In the genomic region with DNA sequence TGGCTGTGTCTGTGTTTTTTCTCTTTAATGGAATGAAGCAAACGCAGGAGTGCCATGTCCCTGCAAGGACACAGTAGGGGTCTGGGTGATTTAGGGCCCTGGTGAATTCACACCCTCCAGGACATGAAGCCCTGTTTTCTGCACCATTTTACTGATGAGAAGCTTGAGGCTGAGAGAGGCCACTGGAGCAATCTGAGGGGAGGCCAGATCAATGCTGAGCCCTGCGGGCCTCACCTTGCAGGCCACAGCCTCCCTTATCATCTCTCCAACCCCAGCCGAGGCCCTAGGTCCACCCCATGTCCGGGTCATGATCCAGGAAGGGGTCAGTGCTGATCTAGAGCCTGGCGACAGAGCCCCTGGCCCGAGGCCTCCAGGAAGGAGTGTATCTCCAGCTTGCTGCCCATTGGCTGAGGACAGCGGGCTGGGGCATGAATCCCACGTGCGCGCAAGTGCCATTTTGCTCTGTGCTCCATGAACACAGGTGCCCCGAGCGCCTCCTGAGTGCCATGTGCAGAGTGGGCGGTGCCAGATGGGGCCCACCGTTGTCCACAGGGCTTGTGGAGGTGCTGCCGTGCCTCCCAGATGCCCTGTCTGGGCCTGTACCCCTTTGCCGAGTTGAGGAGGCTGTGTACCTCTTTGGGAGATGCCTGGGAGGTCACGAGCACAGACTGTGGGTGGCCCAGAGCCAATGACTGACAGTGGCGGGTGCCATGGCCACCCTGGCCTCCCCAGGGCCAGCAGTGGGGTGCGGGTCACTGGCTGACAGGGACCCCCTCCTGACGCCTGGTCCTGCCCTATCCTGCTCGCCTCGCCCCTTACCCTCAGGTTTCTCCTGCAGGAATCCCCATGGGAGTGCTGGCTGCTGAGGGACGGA, we compare ENCODE assay signal across 1 cellular context.
TF ChIP-seq lines count a peak whose summit lies in the region.

No MANE protein-coding gene starts in this region.

TF ChIP-seq in HepG2, 621 proteins besides CTCF, POLR2A, EP300 and RAD21 (continued from another document and continues in another):
- TF ChIP-seq, protein P1, sequence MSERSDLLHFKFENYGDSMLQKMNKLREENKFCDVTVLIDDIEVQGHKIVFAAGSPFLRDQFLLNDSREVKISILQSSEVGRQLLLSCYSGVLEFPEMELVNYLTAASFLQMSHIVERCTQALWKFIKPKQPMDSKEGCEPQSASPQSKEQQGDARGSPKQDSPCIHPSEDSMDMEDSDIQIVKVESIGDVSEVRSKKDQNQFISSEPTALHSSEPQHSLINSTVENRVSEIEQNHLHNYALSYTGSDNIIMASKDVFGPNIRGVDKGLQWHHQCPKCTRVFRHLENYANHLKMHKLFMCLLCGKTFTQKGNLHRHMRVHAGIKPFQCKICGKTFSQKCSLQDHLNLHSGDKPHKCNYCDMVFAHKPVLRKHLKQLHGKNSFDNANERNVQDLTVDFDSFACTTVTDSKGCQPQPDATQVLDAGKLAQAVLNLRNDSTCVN (CRISPR knock-in tag; IDR thresholded peaks at IDR 0.05; ENCODE audit: borderline replicate concordance) = no peak
- no peak for TF ChIP-seq GATAD2A (CRISPR knock-in tag; IDR thresholded peaks at IDR 0.05)
- TF ChIP-seq, protein P2, sequence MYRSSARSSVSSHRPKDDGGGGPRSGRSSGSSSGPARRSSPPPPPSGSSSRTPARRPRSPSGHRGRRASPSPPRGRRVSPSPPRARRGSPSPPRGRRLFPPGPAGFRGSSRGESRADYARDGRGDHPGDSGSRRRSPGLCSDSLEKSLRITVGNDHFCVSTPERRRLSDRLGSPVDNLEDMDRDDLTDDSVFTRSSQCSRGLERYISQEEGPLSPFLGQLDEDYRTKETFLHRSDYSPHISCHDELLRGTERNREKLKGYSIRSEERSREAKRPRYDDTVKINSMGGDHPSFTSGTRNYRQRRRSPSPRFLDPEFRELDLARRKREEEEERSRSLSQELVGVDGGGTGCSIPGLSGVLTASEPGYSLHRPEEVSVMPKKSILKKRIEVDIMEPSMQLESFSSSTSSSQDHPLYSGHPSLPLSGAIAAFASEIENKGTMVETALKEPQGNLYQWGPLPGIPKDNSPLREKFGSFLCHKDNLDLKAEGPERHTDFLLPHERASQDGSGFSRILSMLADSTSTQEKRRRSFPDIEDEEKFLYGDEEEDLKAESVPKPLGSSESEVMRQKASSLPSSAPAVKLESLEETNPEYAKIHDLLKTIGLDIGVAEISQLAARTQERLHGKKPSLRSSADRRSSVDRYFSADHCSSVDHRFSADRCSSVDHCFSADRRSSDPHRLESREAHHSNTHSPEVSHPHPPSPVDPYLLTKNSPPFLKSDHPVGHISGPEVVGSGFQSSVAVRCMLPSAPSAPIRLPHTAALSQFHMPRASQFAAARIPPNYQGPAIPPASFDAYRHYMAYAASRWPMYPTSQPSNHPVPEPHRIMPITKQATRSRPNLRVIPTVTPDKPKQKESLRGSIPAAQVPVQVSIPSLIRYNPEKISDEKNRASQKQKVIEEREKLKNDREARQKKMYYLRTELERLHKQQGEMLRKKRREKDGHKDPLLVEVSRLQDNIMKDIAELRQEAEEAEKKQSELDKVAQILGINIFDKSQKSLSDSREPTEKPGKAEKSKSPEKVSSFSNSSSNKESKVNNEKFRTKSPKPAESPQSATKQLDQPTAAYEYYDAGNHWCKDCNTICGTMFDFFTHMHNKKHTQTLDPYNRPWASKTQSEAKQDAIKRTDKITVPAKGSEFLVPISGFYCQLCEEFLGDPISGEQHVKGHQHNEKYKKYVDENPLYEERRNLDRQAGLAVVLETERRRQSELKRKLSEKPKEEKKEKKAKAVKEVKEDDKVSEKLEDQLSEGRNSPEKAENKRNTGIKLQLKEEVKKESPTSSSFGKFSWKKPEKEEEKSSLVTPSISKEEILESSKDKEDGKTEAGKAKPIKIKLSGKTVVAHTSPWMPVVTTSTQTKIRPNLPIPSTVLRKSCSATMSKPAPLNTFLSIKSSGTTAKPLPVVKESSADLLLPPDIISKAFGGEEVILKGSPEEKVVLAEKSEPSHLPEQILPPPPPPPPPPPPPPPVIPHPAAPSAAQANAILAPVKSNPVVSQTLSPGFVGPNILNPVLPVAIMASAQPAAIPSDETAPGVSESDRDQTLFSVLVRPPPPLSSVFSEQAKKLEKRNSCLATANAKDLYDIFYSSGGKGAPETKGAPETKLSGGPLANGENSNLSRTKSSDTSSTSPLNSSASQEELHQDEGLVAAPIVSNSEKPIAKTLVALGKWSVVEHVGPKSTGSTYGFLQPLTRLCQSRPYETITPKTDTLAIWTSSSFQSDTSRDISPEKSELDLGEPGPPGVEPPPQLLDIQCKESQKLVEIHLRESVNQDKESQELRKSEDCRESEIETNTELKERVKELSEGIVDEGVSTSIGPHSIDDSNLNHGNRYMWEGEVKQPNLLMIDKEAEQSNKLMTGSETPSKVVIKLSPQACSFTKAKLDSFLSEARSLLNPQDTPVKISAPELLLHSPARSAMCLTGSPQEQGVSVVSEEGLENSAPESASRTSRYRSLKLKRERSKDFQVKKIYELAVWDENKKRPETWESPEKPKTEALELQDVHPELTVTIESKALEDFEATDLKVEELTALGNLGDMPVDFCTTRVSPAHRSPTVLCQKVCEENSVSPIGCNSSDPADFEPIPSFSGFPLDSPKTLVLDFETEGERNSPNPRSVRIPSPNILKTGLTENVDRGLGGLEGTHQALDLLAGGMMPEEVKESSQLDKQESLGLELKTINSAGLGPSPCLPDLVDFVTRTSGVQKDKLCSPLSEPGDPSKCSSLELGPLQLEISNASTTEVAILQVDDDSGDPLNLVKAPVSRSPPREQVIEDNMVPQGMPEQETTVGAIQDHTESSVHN (CRISPR knock-in tag; IDR thresholded peaks at IDR 0.05) = peak; percentile 15; the same call in 1 of the 2 replicates
- TF ChIP-seq KDM5B (CRISPR knock-in tag; IDR thresholded peaks at IDR 0.05; ENCODE audit: borderline replicate concordance) = no peak
- TF ChIP-seq, protein P3, sequence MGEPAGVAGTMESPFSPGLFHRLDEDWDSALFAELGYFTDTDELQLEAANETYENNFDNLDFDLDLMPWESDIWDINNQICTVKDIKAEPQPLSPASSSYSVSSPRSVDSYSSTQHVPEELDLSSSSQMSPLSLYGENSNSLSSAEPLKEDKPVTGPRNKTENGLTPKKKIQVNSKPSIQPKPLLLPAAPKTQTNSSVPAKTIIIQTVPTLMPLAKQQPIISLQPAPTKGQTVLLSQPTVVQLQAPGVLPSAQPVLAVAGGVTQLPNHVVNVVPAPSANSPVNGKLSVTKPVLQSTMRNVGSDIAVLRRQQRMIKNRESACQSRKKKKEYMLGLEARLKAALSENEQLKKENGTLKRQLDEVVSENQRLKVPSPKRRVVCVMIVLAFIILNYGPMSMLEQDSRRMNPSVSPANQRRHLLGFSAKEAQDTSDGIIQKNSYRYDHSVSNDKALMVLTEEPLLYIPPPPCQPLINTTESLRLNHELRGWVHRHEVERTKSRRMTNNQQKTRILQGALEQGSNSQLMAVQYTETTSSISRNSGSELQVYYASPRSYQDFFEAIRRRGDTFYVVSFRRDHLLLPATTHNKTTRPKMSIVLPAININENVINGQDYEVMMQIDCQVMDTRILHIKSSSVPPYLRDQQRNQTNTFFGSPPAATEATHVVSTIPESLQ (CRISPR knock-in tag; conservative IDR thresholded peaks at IDR 0.05) = no peak
- TF ChIP-seq ZNF143 (CRISPR knock-in tag; IDR thresholded peaks at IDR 0.05) = no peak
- TF ChIP-seq, protein P4, sequence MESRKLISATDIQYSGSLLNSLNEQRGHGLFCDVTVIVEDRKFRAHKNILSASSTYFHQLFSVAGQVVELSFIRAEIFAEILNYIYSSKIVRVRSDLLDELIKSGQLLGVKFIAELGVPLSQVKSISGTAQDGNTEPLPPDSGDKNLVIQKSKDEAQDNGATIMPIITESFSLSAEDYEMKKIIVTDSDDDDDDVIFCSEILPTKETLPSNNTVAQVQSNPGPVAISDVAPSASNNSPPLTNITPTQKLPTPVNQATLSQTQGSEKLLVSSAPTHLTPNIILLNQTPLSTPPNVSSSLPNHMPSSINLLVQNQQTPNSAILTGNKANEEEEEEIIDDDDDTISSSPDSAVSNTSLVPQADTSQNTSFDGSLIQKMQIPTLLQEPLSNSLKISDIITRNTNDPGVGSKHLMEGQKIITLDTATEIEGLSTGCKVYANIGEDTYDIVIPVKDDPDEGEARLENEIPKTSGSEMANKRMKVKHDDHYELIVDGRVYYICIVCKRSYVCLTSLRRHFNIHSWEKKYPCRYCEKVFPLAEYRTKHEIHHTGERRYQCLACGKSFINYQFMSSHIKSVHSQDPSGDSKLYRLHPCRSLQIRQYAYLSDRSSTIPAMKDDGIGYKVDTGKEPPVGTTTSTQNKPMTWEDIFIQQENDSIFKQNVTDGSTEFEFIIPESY (CRISPR knock-in tag; IDR thresholded peaks at IDR 0.05) = peak; percentile 9; the same call in 1 of the 2 replicates
- TF ChIP-seq, protein P5, sequence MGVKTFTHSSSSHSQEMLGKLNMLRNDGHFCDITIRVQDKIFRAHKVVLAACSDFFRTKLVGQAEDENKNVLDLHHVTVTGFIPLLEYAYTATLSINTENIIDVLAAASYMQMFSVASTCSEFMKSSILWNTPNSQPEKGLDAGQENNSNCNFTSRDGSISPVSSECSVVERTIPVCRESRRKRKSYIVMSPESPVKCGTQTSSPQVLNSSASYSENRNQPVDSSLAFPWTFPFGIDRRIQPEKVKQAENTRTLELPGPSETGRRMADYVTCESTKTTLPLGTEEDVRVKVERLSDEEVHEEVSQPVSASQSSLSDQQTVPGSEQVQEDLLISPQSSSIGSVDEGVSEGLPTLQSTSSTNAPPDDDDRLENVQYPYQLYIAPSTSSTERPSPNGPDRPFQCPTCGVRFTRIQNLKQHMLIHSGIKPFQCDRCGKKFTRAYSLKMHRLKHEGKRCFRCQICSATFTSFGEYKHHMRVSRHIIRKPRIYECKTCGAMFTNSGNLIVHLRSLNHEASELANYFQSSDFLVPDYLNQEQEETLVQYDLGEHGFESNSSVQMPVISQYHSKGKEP (CRISPR knock-in tag; IDR thresholded peaks at IDR 0.05) = no peak
- no peak for TF ChIP-seq KAT8 (CRISPR knock-in tag; IDR thresholded peaks at IDR 0.05)
- TF ChIP-seq ZNF317 (CRISPR knock-in tag; IDR thresholded peaks at IDR 0.05) = no peak
- TF ChIP-seq SAP130 (CRISPR knock-in tag; IDR thresholded peaks at IDR 0.05; ENCODE audit: low read depth) = no peak
- TF ChIP-seq, protein P6, sequence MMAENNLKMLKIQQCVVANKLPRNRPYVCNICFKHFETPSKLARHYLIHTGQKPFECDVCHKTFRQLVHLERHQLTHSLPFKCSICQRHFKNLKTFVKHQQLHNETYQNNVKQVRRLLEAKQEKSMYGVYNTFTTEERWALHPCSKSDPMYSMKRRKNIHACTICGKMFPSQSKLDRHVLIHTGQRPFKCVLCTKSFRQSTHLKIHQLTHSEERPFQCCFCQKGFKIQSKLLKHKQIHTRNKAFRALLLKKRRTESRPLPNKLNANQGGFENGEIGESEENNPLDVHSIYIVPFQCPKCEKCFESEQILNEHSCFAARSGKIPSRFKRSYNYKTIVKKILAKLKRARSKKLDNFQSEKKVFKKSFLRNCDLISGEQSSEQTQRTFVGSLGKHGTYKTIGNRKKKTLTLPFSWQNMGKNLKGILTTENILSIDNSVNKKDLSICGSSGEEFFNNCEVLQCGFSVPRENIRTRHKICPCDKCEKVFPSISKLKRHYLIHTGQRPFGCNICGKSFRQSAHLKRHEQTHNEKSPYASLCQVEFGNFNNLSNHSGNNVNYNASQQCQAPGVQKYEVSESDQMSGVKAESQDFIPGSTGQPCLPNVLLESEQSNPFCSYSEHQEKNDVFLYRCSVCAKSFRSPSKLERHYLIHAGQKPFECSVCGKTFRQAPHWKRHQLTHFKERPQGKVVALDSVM (CRISPR knock-in tag; IDR thresholded peaks at IDR 0.05) = peak; percentile 80
- no peak for TF ChIP-seq THYN1 (CRISPR knock-in tag; IDR thresholded peaks at IDR 0.05; ENCODE audit: borderline replicate concordance, low read depth)
- no peak for TF ChIP-seq MEIS1 (CRISPR knock-in tag; IDR thresholded peaks at IDR 0.05; ENCODE audit: borderline replicate concordance)
- 0 out of 2 replicates have a peak, but pooled peaks have one; percentile 22 for TF ChIP-seq FOXC1 (CRISPR knock-in tag; IDR thresholded peaks at IDR 0.05; ENCODE audit: borderline replicate concordance)
- no peak for TF ChIP-seq SIX4 (CRISPR knock-in tag; IDR thresholded peaks at IDR 0.05)
- peak; percentile 35; the same call in 1 of the 2 replicates for TF ChIP-seq ZFY (CRISPR knock-in tag; IDR thresholded peaks at IDR 0.05)
- no peak for TF ChIP-seq ZNF496 (CRISPR knock-in tag; IDR thresholded peaks at IDR 0.05; ENCODE audit: insufficient replicate concordance)
- no peak for TF ChIP-seq U2AF1 (optimal IDR thresholded peaks at IDR 0.05; ENCODE audit: low read depth, low read length)
- no peak for TF ChIP-seq SP2 (CRISPR knock-in tag; IDR thresholded peaks at IDR 0.05)
- no peak for TF ChIP-seq TP53 (CRISPR knock-in tag; conservative IDR thresholded peaks at IDR 0.05)
- TF ChIP-seq RBM22 (optimal IDR thresholded peaks at IDR 0.05; ENCODE audit: low read length) = no peak
- no peak for TF ChIP-seq TOPORS (CRISPR knock-in tag; IDR thresholded peaks at IDR 0.05)
- 0 out of 2 replicates have a peak, but pooled peaks have one; percentile 41 for TF ChIP-seq ZNF570 (CRISPR knock-in tag; IDR thresholded peaks at IDR 0.05; ENCODE audit: borderline replicate concordance)
- TF ChIP-seq, protein P7, sequence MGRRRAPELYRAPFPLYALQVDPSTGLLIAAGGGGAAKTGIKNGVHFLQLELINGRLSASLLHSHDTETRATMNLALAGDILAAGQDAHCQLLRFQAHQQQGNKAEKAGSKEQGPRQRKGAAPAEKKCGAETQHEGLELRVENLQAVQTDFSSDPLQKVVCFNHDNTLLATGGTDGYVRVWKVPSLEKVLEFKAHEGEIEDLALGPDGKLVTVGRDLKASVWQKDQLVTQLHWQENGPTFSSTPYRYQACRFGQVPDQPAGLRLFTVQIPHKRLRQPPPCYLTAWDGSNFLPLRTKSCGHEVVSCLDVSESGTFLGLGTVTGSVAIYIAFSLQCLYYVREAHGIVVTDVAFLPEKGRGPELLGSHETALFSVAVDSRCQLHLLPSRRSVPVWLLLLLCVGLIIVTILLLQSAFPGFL (CRISPR knock-in tag; IDR thresholded peaks at IDR 0.05) = no peak
- no peak for TF ChIP-seq ZNF75D (CRISPR knock-in tag; IDR thresholded peaks at IDR 0.05; ENCODE audit: borderline replicate concordance)
- no peak for TF ChIP-seq ZNF256 (CRISPR knock-in tag; conservative IDR thresholded peaks at IDR 0.05)
- TF ChIP-seq RFX5 (IDR thresholded peaks at IDR 0.05; ENCODE audit: low read depth, low read length) = no peak
- TF ChIP-seq, protein P8, sequence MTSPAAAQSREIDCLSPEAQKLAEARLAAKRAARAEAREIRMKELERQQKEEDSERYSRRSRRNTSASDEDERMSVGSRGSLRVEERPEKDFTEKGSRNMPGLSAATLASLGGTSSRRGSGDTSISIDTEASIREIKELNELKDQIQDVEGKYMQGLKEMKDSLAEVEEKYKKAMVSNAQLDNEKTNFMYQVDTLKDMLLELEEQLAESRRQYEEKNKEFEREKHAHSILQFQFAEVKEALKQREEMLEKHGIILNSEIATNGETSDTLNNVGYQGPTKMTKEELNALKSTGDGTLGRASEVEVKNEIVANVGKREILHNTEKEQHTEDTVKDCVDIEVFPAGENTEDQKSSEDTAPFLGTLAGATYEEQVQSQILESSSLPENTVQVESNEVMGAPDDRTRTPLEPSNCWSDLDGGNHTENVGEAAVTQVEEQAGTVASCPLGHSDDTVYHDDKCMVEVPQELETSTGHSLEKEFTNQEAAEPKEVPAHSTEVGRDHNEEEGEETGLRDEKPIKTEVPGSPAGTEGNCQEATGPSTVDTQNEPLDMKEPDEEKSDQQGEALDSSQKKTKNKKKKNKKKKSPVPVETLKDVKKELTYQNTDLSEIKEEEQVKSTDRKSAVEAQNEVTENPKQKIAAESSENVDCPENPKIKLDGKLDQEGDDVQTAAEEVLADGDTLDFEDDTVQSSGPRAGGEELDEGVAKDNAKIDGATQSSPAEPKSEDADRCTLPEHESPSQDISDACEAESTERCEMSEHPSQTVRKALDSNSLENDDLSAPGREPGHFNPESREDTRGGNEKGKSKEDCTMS (CRISPR knock-in tag; conservative IDR thresholded peaks at IDR 0.05) = no peak
- TF ChIP-seq, protein P9, sequence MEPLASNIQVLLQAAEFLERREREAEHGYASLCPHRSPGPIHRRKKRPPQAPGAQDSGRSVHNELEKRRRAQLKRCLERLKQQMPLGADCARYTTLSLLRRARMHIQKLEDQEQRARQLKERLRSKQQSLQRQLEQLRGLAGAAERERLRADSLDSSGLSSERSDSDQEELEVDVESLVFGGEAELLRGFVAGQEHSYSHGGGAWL (CRISPR knock-in tag; IDR thresholded peaks at IDR 0.05) = no peak
- no peak for TF ChIP-seq KMT2A (CRISPR knock-in tag; IDR thresholded peaks at IDR 0.05)
